Comparison of ENCODE assay signal across 15 cellular contexts in the genomic region with DNA sequence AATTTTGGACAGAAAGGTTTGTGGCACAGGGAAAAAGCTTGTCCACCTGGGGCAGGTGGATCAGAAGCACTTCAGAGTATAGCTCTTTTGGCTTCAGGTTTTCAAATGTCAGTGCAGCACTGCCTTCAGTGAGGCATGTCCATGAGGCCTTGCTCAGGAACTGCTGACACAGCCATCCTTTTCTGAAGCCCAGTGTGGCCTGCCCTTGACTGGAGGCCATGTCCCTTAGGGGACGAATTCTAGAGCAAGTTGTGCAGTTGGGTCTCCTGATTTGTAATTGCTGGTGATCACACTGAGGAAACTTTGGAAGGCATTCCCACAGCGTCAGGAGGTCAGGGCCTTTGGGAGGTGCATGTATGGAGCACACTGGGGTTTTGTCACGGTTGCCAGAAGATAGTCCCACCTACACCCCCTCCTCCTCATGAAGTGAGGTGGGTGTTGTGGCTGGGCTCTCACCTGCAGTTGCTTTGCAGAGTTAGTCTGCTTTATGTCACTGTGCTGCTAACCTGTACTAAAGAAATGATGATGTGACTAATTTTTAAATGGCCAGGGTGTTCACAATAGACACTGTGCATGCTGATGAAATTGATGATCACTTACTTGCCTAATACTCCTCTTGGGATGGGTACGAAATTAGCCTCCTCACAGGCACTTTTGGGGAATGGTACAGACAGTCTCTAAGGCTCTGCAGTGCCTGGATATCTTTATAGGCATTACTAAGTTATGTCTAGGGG. TPM values are rescaled to one million over a fixed set of nuclear protein-coding genes. Genes with fewer than 3 reads are reported as not detected.
DNase-seq lines count a peak whose midpoint lies in the region; ATAC-seq and TF ChIP-seq lines count a peak whose summit lies in the region.
"Had no signal": no experiment of that assay in that cellular context is flagged by ENCODE, and none has a peak within 500 bp of the region (broad histone marks: within the 10 kb centered on the region; RNA-seq: fewer than 3 reads in every experiment).

No MANE protein-coding gene starts in this region.

- POLR2A ChIA-PET in HEK293 (lab: Yijun Ruan, JAX): no interaction called here

- H3K4me3 Mint-ChIP-seq in CD4-positive, CD25-positive, alpha-beta regulatory T cell: no peak overlapping the region
- H3K4me3 Mint-ChIP-seq: B cell had no signal

- intact Hi-C loops in sciatic nerve (cut with DNase I): no loop called here

- CTCF ChIA-PET in HEK293 (lab: Yijun Ruan, JAX): no interaction called here

- H3K27me3 Mint-ChIP-seq in CD4-positive, CD25-positive, alpha-beta regulatory T cell: no peaks in the 10 kb centered on the region
- H3K27me3 Mint-ChIP-seq: B cell had no signal

- no peak overlapping the region for H3K4me3 ChIP-seq in CD4-positive, CD25-positive, alpha-beta regulatory T cell (ENCODE audit: low read depth, low read length)
- no peak overlapping the region for H3K4me3 ChIP-seq in HEK293 (ENCODE audit: low read depth, low read length)
- H3K4me3 ChIP-seq: MG63 had no signal

- peaks cover 9 to 20% (median 14%) of the 10 kb centered on the region in 4 donors for H3K4me1 Mint-ChIP-seq in CD4-positive, CD25-positive, alpha-beta regulatory T cell

- peaks cover 5% of the 10 kb centered on the region for H3K4me1 ChIP-seq in CD4-positive, CD25-positive, alpha-beta regulatory T cell (ENCODE audit: control insufficient read depth, insufficient read depth, low read length, poor library complexity, severe bottlenecking)
- H3K4me1 ChIP-seq in HEK293 (ENCODE audit: control insufficient read depth, insufficient read depth, low read length): no peaks in the 10 kb centered on the region

- H3K27ac ChIP-seq in CD4-positive, CD25-positive, alpha-beta regulatory T cell (ENCODE audit: insufficient read depth, low read length, poor library complexity, severe bottlenecking): no peak overlapping the region
- H3K27ac ChIP-seq in HEK293 (ENCODE audit: extremely low read depth, low read depth, low read length): no peak overlapping the region

- peaks cover 33% of the 10 kb centered on the region for H3K36me3 Mint-ChIP-seq in CD4-positive, CD25-positive, alpha-beta regulatory T cell

- no peaks in the 10 kb centered on the region for H3K9me3 ChIP-seq in CD4-positive, CD25-positive, alpha-beta regulatory T cell (ENCODE audit: control insufficient read depth in 2 of 2, low read length in 2 of 2)
- H3K9me3 ChIP-seq in HEK293 (ENCODE audit: control insufficient read depth, insufficient read depth, low read depth, low read length): no peaks in the 10 kb centered on the region
- H3K9me3 ChIP-seq: MG63, SK-N-SH had no signal

- ATAC-seq in CD4-positive, CD25-positive, alpha-beta regulatory T cell (ENCODE audit: low read depth in 2 of 2): no peak
- ATAC-seq in sciatic nerve: no peak
- ATAC-seq: Panc1 had no signal

- peaks cover 62% of the 10 kb centered on the region for H3K36me3 ChIP-seq in CD4-positive, CD25-positive, alpha-beta regulatory T cell (ENCODE audit: control insufficient read depth, insufficient read depth, low read length)
- peaks cover 0 to 32% of the 10 kb centered on the region in 2 experiments; a peak in 2 of 3 replicates for H3K36me3 ChIP-seq in HEK293 (ENCODE audit: control insufficient read depth in 2 of 2, insufficient read depth in 1 of 2, low read length in 2 of 2)

- peak overlapping the region; percentile 18 to 80 (median 56) for H3K27ac Mint-ChIP-seq in CD4-positive, CD25-positive, alpha-beta regulatory T cell
- H3K27ac Mint-ChIP-seq: B cell had no signal

- H3K27me3 ChIP-seq in CD4-positive, CD25-positive, alpha-beta regulatory T cell (ENCODE audit: control insufficient read depth, insufficient read depth, low read length): no peaks in the 10 kb centered on the region
- H3K27me3 ChIP-seq: MG63 had no signal

- DNase-seq in CD4-positive, CD25-positive, alpha-beta regulatory T cell: no peak
- peak; percentile 52 for DNase-seq in left kidney (ENCODE audit: low read depth, low spot score)
- peak; percentile 23 for DNase-seq in sciatic nerve (ENCODE audit: low spot score)
- DNase-seq in DMS 273 treated with DMSO at 0.1 percent for 48 hours (lab: John Stamatoyannopoulos, UW): no peak
- DNase-seq in NCI-H345 treated with DMSO at 0.1 percent for 48 hours (lab: John Stamatoyannopoulos, UW; ENCODE audit: unreplicated experiment): no peak
- DNase-seq in activated CD4-positive, CD25-positive, alpha-beta regulatory T cell (lab: John Stamatoyannopoulos, UW): no peak
- DNase-seq: MG63, NCI-H1092 treated with DMSO at 0.1 percent for 48 hours, NCI-H1694, NCI-H524, Right ventricle myocardium superior, SK-N-SH had no signal

- no peak for TF ChIP-seq CTCF in HEK293 (tag by site-specific recombination; IDR thresholded peaks at IDR 0.05)

- H3K9me3 Mint-ChIP-seq in CD4-positive, CD25-positive, alpha-beta regulatory T cell: no peaks in the 10 kb centered on the region

TF ChIP-seq in HEK293, 187 proteins besides CTCF, POLR2A, EP300 and RAD21:
- no peak for TF ChIP-seq SCRT2 (tag by site-specific recombination; IDR thresholded peaks at IDR 0.05)
- TF ChIP-seq ZFHX2 (tag by site-specific recombination; conservative IDR thresholded peaks at IDR 0.05): 0 out of 2 replicates have a peak, but pooled peaks have one; percentile 24
- TF ChIP-seq, protein P1, sequence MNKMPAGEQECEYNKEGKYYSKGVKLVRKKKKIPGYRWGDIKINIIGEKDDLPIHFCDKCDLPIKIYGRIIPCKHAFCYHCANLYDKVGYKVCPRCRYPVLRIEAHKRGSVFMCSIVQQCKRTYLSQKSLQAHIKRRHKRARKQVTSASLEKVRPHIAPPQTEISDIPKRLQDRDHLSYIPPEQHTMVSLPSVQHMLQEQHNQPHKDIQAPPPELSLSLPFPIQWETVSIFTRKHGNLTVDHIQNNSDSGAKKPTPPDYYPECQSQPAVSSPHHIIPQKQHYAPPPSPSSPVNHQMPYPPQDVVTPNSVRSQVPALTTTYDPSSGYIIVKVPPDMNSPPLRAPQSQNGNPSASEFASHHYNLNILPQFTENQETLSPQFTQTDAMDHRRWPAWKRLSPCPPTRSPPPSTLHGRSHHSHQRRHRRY (tag by site-specific recombination; IDR thresholded peaks at IDR 0.05): no peak
- TF ChIP-seq EGR2 (tag by site-specific recombination; IDR thresholded peaks at IDR 0.05; ENCODE audit: low read depth): 0 out of 2 replicates have a peak, but pooled peaks have one; percentile 28
- no peak for TF ChIP-seq GFI1B (tag by site-specific recombination; IDR thresholded peaks at IDR 0.05)
- no peak for TF ChIP-seq ZNF473 (tag by site-specific recombination; IDR thresholded peaks at IDR 0.05)
- TF ChIP-seq ZNF169 (tag by site-specific recombination; IDR thresholded peaks at IDR 0.05): no peak
- no peak for TF ChIP-seq ZFP3 (tag by site-specific recombination; IDR thresholded peaks at IDR 0.05; ENCODE audit: low read depth)

RNA-seq across cellular contexts. Expression of gene OGDH, which starts 41.7 kb away (rescaled TPM):
- 157 TPM for total RNA-seq in CD4-positive, CD25-positive, alpha-beta regulatory T cell
- 100 to 1,000 TPM in 1 of 4 donors, 10 to 100 TPM in 3; 56.4 to 102 (median 72.8) TPM for polyA plus RNA-seq in CD4-positive, CD25-positive, alpha-beta regulatory T cell
- total RNA-seq in sciatic nerve: 91.3 TPM

Comparison
In these comparisons a context has a peak if more than half of its experiments do, and no peak if none do; other contexts are left out.
1. DNase-seq: peak in left kidney (single experiment) and sciatic nerve (single experiment); none in CD4-positive, CD25-positive, alpha-beta regulatory T cell (0 of 3), DMS 273 treated with DMSO at 0.1 percent for 48 hours (single experiment), NCI-H345 treated with DMSO at 0.1 percent for 48 hours (single experiment) and activated CD4-positive, CD25-positive, alpha-beta regulatory T cell (0 of 4).